15 cellular contexts compared by ENCODE assay signal in the genomic region with DNA sequence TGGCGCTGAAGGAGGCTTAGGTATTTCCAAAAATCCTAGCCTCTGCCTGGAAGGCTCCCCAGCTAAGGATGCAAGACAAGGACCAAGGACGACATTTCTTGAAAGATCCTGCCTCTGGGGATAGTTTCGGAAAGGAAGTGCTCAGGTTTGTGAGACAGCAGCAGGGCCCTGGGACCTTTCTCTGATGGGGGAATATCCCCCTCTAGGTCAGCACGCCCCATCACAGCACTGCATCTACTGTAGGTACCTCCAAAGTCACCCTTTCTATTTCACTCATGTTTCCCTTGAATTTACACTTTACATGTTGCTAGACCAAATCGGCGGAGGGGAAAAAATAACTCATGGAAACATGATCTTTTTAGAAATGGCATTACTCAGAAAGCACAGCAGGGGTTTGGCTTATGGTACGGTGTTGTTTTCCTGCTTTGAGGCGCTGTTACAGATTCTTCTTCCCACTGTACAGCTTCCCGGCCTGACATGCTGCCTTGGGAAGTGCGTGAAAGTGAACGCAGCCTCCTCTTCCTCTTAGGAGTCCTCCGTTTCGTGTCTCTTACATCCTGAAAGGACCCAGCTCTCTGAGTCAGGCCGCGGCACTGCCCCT.
DNase-seq lines count a peak whose midpoint lies in the region; ATAC-seq and TF ChIP-seq lines count a peak whose summit lies in the region.
"Had no signal": no experiment of that assay in that cellular context is flagged by ENCODE, and none has a peak within 500 bp of the region (broad histone marks: within the 10 kb centered on the region; RNA-seq: fewer than 3 reads in every experiment).

No MANE protein-coding gene starts in this region.

- peak overlapping the region; percentile 8 for H3K27ac Mint-ChIP-seq in stimulated activated naive CD8-positive, alpha-beta T cell treated with anti-CD3 and anti-CD28 coated beads, Interleukin-15, Interleukin-2, amounts not matched to agents 100 ng/mL and 50 ng/mL, for 24 hours
- H3K27ac Mint-ChIP-seq: activated B cell treated with CpG ODN at 0.5 μM for 24 hours, T-cell had no signal

- intact Hi-C loops in Right ventricle myocardium inferior (cut with DNase I): no loop called here
- intact Hi-C loops in heart left ventricle (cut with DNase I): no loop called here

- peaks cover 0 to 4% (median under 1%) of the 10 kb centered on the region in 12 donors for H3K4me1 ChIP-seq in heart left ventricle
- H3K4me1 ChIP-seq: lower lobe of right lung had no signal

- no peak overlapping the region for H3K4me3 ChIP-seq in heart left ventricle
- H3K4me3 ChIP-seq: lower lobe of right lung, thoracic aorta had no signal

- no peak overlapping the region for H3K4me3 Mint-ChIP-seq in stimulated activated naive CD8-positive, alpha-beta T cell treated with anti-CD3 and anti-CD28 coated beads, Interleukin-15, Interleukin-2, amounts not matched to agents 100 ng/mL and 50 ng/mL, for 24 hours
- H3K4me3 Mint-ChIP-seq: activated B cell treated with CpG ODN at 0.5 μM for 24 hours, T-cell had no signal

- DNase-seq in Right ventricle myocardium inferior (ENCODE audit: missing footprints) (peak; percentile 50), heart left ventricle (no peak), NCI-H69 (lab: John Stamatoyannopoulos, UW) (peak; percentile 5), fibroblast of the conjunctiva (ENCODE audit: low read depth) (peak; percentile 17), GM03348 (ENCODE audit: low spot score) (no peak), SK-N-DZ (ENCODE audit: low spot score) (no peak), SIG-M5 (lab: John Stamatoyannopoulos, UW) (no peak)
- DNase-seq: activated B cell treated with CpG ODN at 0.5 μM for 24 hours, dermis blood vessel endothelial cell, lower lobe of right lung, NCI-H1105 treated with DMSO at 0.1 percent for 48 hours, PC-3, T-cell had no signal

- no peak overlapping the region for H3K27ac ChIP-seq in heart left ventricle
- H3K27ac ChIP-seq: lower lobe of right lung, thoracic aorta had no signal

- H3K9me3 Mint-ChIP-seq in stimulated activated naive CD8-positive, alpha-beta T cell treated with anti-CD3 and anti-CD28 coated beads, Interleukin-15, Interleukin-2, amounts not matched to agents 100 ng/mL and 50 ng/mL, for 24 hours: no peaks in the 10 kb centered on the region
- H3K9me3 Mint-ChIP-seq: activated B cell treated with CpG ODN at 0.5 μM for 24 hours, T-cell had no signal

- H3K9me3 ChIP-seq in heart left ventricle: no peaks in the 10 kb centered on the region
- H3K9me3 ChIP-seq: lower lobe of right lung, thoracic aorta had no signal

- H3K27me3 ChIP-seq in heart left ventricle: peaks cover 1 to 19% (median 18%) of the 10 kb centered on the region in 9 donors

- TF ChIP-seq CTCF in heart left ventricle (IDR thresholded peaks at IDR 0.05): no peak

- no peaks in the 10 kb centered on the region for H3K36me3 ChIP-seq in heart left ventricle
- H3K36me3 ChIP-seq: lower lobe of right lung, thoracic aorta had no signal

- TF ChIP-seq POLR2A in heart left ventricle (IDR thresholded peaks at IDR 0.05): no peak

- peaks cover 36% of the 10 kb centered on the region for H3K27me3 Mint-ChIP-seq in stimulated activated naive CD8-positive, alpha-beta T cell treated with anti-CD3 and anti-CD28 coated beads, Interleukin-15, Interleukin-2, amounts not matched to agents 100 ng/mL and 50 ng/mL, for 24 hours

- H3K36me3 Mint-ChIP-seq in stimulated activated naive CD8-positive, alpha-beta T cell treated with anti-CD3 and anti-CD28 coated beads, Interleukin-15, Interleukin-2, amounts not matched to agents 100 ng/mL and 50 ng/mL, for 24 hours (ENCODE audit: low read depth): no peaks in the 10 kb centered on the region
- H3K36me3 Mint-ChIP-seq: T-cell had no signal

- WGBS in heart left ventricle, 4 donors: 64 to 76% (median 74%) methylated on average over 15 of the region's 15 CpGs

- no peak for ATAC-seq in Right ventricle myocardium inferior
- no peak for ATAC-seq in heart left ventricle
- ATAC-seq: PC-3, T-cell had no signal

- peaks cover 28% of the 10 kb centered on the region for H3K4me1 Mint-ChIP-seq in stimulated activated naive CD8-positive, alpha-beta T cell treated with anti-CD3 and anti-CD28 coated beads, Interleukin-15, Interleukin-2, amounts not matched to agents 100 ng/mL and 50 ng/mL, for 24 hours (ENCODE audit: low read depth)

Comparison
In these comparisons a context has a peak if more than half of its experiments do, and no peak if none do; other contexts are left out.
1. DNase-seq: peak in Right ventricle myocardium inferior (single experiment), NCI-H69 (single experiment) and fibroblast of the conjunctiva (single experiment); none in heart left ventricle (0 of 5), GM03348 (single experiment), SK-N-DZ (single experiment) and SIG-M5 (single experiment).